ENCODE assay signal across 15 cellular contexts in genomic region chr22:46827072-46827780, GRCh38.
A peak's percentile ranks its signal among the peaks of the same experiment; 100 is the strongest.
DNase-seq lines count a peak whose midpoint lies in the region; ATAC-seq and TF ChIP-seq lines count a peak whose summit lies in the region.
"Had no signal": no experiment of that assay in that cellular context is flagged by ENCODE, and none has a peak within 500 bp of the region (broad histone marks: within the 10 kb centered on the region; RNA-seq: fewer than 3 reads in every experiment).

No MANE protein-coding gene starts in this region.

- TF ChIP-seq CTCF in OCI-LY1 (IDR thresholded peaks at IDR 0.05; ENCODE audit: low read length) (peak; percentile 36; the same call in 1 of the 2 replicates), hepatocyte (IDR thresholded peaks at IDR 0.05; ENCODE audit: poor library complexity) (peak; percentile 14)

- H3K27me3 ChIP-seq in OCI-LY1 (ENCODE audit: insufficient read depth, low read length) = no peaks in the 10 kb centered on the region
- H3K27me3 ChIP-seq in hepatocyte = no peaks in the 10 kb centered on the region
- H3K27me3 ChIP-seq: colonic mucosa, heart right ventricle had no signal

- no peaks in the 10 kb centered on the region for H3K9me3 ChIP-seq in OCI-LY1 (ENCODE audit: low read length)
- H3K9me3 ChIP-seq in hepatocyte (ENCODE audit: low read depth) = no peaks in the 10 kb centered on the region
- H3K9me3 ChIP-seq: colonic mucosa, heart right ventricle, left ventricle myocardium inferior had no signal

- H3K36me3 ChIP-seq in OCI-LY1 (ENCODE audit: insufficient read depth, low read length) (peaks cover 44% of the 10 kb centered on the region; the same call in 1 of the 2 replicates), hepatocyte (replicated peaks; ENCODE audit: insufficient read depth, low read depth) (no peaks in the 10 kb centered on the region)
- H3K36me3 ChIP-seq: colonic mucosa, left ventricle myocardium inferior had no signal

- H3K4me2 ChIP-seq in OCI-LY1 (ENCODE audit: low read length) (no peak overlapping the region), hepatocyte (no peak overlapping the region)

- 83% methylated on average over 27 of the region's 27 CpGs for WGBS in hepatocyte (ENCODE audit: low lambda C conversion rate, missing lambda C conversion rate)

- ATAC-seq in GM21423 (IDR thresholded peaks at IDR 0.05; ENCODE audit: unreplicated experiment) = no peak
- no peak for ATAC-seq in GM19023 (IDR thresholded peaks at IDR 0.05; ENCODE audit: unreplicated experiment)
- ATAC-seq: activated T-helper 17 cell treated with anti-CD3 and anti-CD28 coated beads, Interleukin-2, amount 50 U/mL, for 72 hours; heart right ventricle had no signal

- no peak overlapping the region for H3K9ac ChIP-seq in OCI-LY1 (ENCODE audit: low read length)

- H2AFZ ChIP-seq in OCI-LY1 (ENCODE audit: low read length) (no peak overlapping the region), hepatocyte (no peak overlapping the region)

- H3K79me2 ChIP-seq in OCI-LY1 (ENCODE audit: insufficient read depth, low read length) (no peaks in the 10 kb centered on the region), hepatocyte (peaks cover 40% of the 10 kb centered on the region)

- H3K4me3 ChIP-seq in OCI-LY1 (ENCODE audit: low read depth, low read length, poor library complexity, severe bottlenecking) (no peak overlapping the region), hepatocyte (no peak overlapping the region)
- H3K4me3 ChIP-seq: colonic mucosa, heart right ventricle, left ventricle myocardium inferior had no signal

- intact Hi-C loops in posterior vena cava (cut with DNase I) = no loop called here

- no peaks in the 10 kb centered on the region for H3K4me1 ChIP-seq in OCI-LY1 (ENCODE audit: insufficient read depth, low read length, severe bottlenecking)
- peaks cover 34% of the 10 kb centered on the region for H3K4me1 ChIP-seq in hepatocyte (ENCODE audit: insufficient read depth)
- H3K4me1 ChIP-seq: colonic mucosa had no signal

- peak; percentile 10 for DNase-seq in activated CD4-positive, alpha-beta T cell treated with anti-CD3 and anti-CD28 coated beads, Interleukin-2, amount 50 U/mL, for 1 hour
- DNase-seq in activated CD4-positive, alpha-beta T cell treated with anti-CD3 and anti-CD28 coated beads for 1 hour = no peak
- DNase-seq in hepatocyte (ENCODE audit: low spot score) = no peak
- peak; percentile 73 for DNase-seq in posterior vena cava (ENCODE audit: low spot score)
- DNase-seq in NCI-H524 treated with DMSO at 0.1 percent for 48 hours (lab: John Stamatoyannopoulos, UW) = no peak
- DNase-seq: colonic mucosa, heart right ventricle, left ventricle myocardium inferior, MM.1S, NCI-H2081 treated with DMSO at 0.1 percent for 48 hours, SHP77 had no signal

- H4K20me1 ChIP-seq in OCI-LY1 (ENCODE audit: insufficient read depth, low read length) (no peaks in the 10 kb centered on the region), hepatocyte (ENCODE audit: insufficient read depth, poor library complexity, severe bottlenecking) (peaks cover 12% of the 10 kb centered on the region)

- H3K9me2 ChIP-seq in OCI-LY1 (ENCODE audit: low read depth, low read length) = no peaks in the 10 kb centered on the region
- no peaks in the 10 kb centered on the region for H3K9me2 ChIP-seq in hepatocyte (replicated peaks; ENCODE audit: insufficient read depth)

- H3K27ac ChIP-seq in OCI-LY1 (ENCODE audit: low read depth, low read length, poor library complexity, severe bottlenecking) = no peak overlapping the region
- H3K27ac ChIP-seq in hepatocyte = no peak overlapping the region
- H3K27ac ChIP-seq: colonic mucosa, heart right ventricle, left ventricle myocardium inferior had no signal

- no peaks in the 10 kb centered on the region for H3F3A ChIP-seq in OCI-LY1 (ENCODE audit: insufficient read depth, low read length)

Comparison
In these comparisons a context has a peak if more than half of its experiments do, and no peak if none do; other contexts are left out.
1. DNase-seq: peak in activated CD4-positive, alpha-beta T cell treated with anti-CD3 and anti-CD28 coated beads, Interleukin-2, amount 50 U/mL, for 1 hour (single experiment) and posterior vena cava (single experiment); none in activated CD4-positive, alpha-beta T cell treated with anti-CD3 and anti-CD28 coated beads for 1 hour (single experiment), hepatocyte (single experiment) and NCI-H524 treated with DMSO at 0.1 percent for 48 hours (single experiment).